In genomic region chr12:11649413-11650278, GRCh38 we compare ENCODE assay signal across 8 cellular contexts. TPM values are rescaled to one million over a fixed set of nuclear protein-coding genes. Genes with fewer than 3 reads are reported as not detected.
A peak's percentile ranks its signal among the peaks of the same experiment; 100 is the strongest.
DNase-seq lines count a peak whose midpoint lies in the region; ATAC-seq, FAIRE-seq and TF ChIP-seq lines count a peak whose summit lies in the region.

Gene ETV6 (plus strand): TSS chr12:11649674. CDS start chr12:11650128, 454 bp downstream.

- peaks cover 26% of the 10 kb centered on the region for H3K36me3 Mint-ChIP-seq in activated CD4-positive, alpha-beta memory T cell treated with anti-CD3 and anti-CD28 coated beads for 36 hours

- peak within 1 kb of the TSS; percentile 87 for H3K4me3 Mint-ChIP-seq in activated CD4-positive, alpha-beta memory T cell treated with anti-CD3 and anti-CD28 coated beads for 36 hours

- 0 out of 22 replicates have a peak, but pooled peaks cover 0 to 5% (median 0%) of the 10 kb centered on the region in 11 experiments for H3K9me3 ChIP-seq in BLaER1 treated with 17β-estradiol and CSF1 and Interleukin-3, amounts not matched to agents 10 nM and 100 nM (replicated peaks in 1 of 11)

- intact Hi-C loops in activated CD4-positive, alpha-beta memory T cell treated with anti-CD3 and anti-CD28 coated beads for 36 hours (cut with micrococcal nuclease), result loop anchor here (1.0 to 5.0 kb wide), 10 partner anchors 82 to 1078 kb away; no protein-coding TSS in a partner anchor
- intact Hi-C loops in lower leg skin (cut with DNase I; ENCODE audit: low total_unique reads), result no loop called here

- peak within 1 kb of the TSS; percentile 72 to 87 (median 78) for H3K4me3 ChIP-seq in BLaER1 treated with 17β-estradiol and CSF1 and Interleukin-3, amounts not matched to agents 10 nM and 100 nM
- H3K4me3 ChIP-seq in lower leg skin (ENCODE audit: low read depth, poor library complexity, severe bottlenecking), result peak within 1 kb of the TSS; percentile 87

- H3K27me3 Mint-ChIP-seq in activated CD4-positive, alpha-beta memory T cell treated with anti-CD3 and anti-CD28 coated beads for 36 hours, result no peaks in the 10 kb centered on the region

- H4K20me1 ChIP-seq in BLaER1 treated with 17β-estradiol and CSF1 and Interleukin-3, amounts not matched to agents 10 nM and 100 nM, result peaks cover 3 to 20% (median 13%) of the 10 kb centered on the region in 11 experiments; a peak in 12 of 22 replicates

- peaks cover 0 to 2% (median 0%) of the 10 kb centered on the region in 11 experiments; a peak in 4 of 22 replicates for H3K36me3 ChIP-seq in BLaER1 treated with 17β-estradiol and CSF1 and Interleukin-3, amounts not matched to agents 10 nM and 100 nM

- FAIRE-seq in GM19239 (lab: Jason Lieb, UNC), result peak; percentile 78

- CTCF ChIA-PET in activated CD4-positive, alpha-beta memory T cell treated with anti-CD3 and anti-CD28 coated beads for 36 hours (lab: Charles Lee), result interaction anchor here (0.6 to 2.8 kb wide), 8 partner anchors 52 to 384 kb away, joined by 3 to 16 read pairs (median 4); no protein-coding TSS in a partner anchor

- no peak for TF ChIP-seq CTCF in lower leg skin (IDR thresholded peaks at IDR 0.05)

- peaks cover 32% of the 10 kb centered on the region for H3K4me1 Mint-ChIP-seq in activated CD4-positive, alpha-beta memory T cell treated with anti-CD3 and anti-CD28 coated beads for 36 hours (ENCODE audit: low read depth)

- peaks cover 32 to 44% (median 35%) of the 10 kb centered on the region in 10 experiments for H3K4me1 ChIP-seq in BLaER1 treated with 17β-estradiol and CSF1 and Interleukin-3, amounts not matched to agents 10 nM and 100 nM

- POLR2A ChIA-PET in activated CD4-positive, alpha-beta memory T cell treated with anti-CD3 and anti-CD28 coated beads for 36 hours (lab: Charles Lee), result interaction anchor here (0.6 to 3.3 kb wide), 31 partner anchors 9 to 1076 kb away, joined by 3 to 31 read pairs (median 5); partner anchors contain the start of gene BORCS5

- peak; percentile 57 for ATAC-seq in HG03439 (IDR thresholded peaks at IDR 0.05; ENCODE audit: unreplicated experiment)

- H3K27me3 ChIP-seq in BLaER1 treated with 17β-estradiol and CSF1 and Interleukin-3, amounts not matched to agents 10 nM and 100 nM, result no peaks in the 10 kb centered on the region

- H3K9me3 Mint-ChIP-seq in activated CD4-positive, alpha-beta memory T cell treated with anti-CD3 and anti-CD28 coated beads for 36 hours, result no peaks in the 10 kb centered on the region

- H3K27ac ChIP-seq in BLaER1 treated with 17β-estradiol and CSF1 and Interleukin-3, amounts not matched to agents 10 nM and 100 nM, result peak within 1 kb of the TSS; percentile 99 to 100 (median 100)

- H3K27ac Mint-ChIP-seq in activated CD4-positive, alpha-beta memory T cell treated with anti-CD3 and anti-CD28 coated beads for 36 hours, result peak within 1 kb of the TSS; percentile 98

- peak within 1 kb of the TSS; percentile 97 to 100 (median 99) for H3K9ac ChIP-seq in BLaER1 treated with 17β-estradiol and CSF1 and Interleukin-3, amounts not matched to agents 10 nM and 100 nM

- TF ChIP-seq POLR2A in lower leg skin (IDR thresholded peaks at IDR 0.05), result no peak

- DNase-seq in GM19239 (ENCODE audit: insufficient read length, low spot score), result peak; percentile 91
- DNase-seq in NCI-H69 (lab: John Stamatoyannopoulos, UW), result peak; percentile 81
- DNase-seq in activated CD4-positive, alpha-beta memory T cell treated with anti-CD3 and anti-CD28 coated beads for 36 hours, result peak; percentile 85
- DNase-seq in ecto neural progenitor cell (ENCODE audit: low spot score), result peak; percentile 84
- DNase-seq in lower leg skin (ENCODE audit: low spot score in 2 of 2), result peak; percentile 75 to 93
- peak; percentile 78 to 83 for DNase-seq in stimulated activated CD4-positive, alpha-beta T cell treated with anti-CD3 and anti-CD28 coated beads, Interleukin-4, amount 100 ng/mL, for 4 hours

- WGBS in lower leg skin, 2 donors, result 0% methylated on average over 52 to 85 of the region's 85 CpGs

- peak within 1 kb of the TSS; percentile 83 to 97 (median 92) for H3K4me2 ChIP-seq in BLaER1 treated with 17β-estradiol and CSF1 and Interleukin-3, amounts not matched to agents 10 nM and 100 nM

RNA-seq across cellular contexts. Expression of gene ETV6, which starts in this region (rescaled TPM):
- total RNA-seq in activated CD4-positive, alpha-beta memory T cell treated with anti-CD3 and anti-CD28 coated beads for 36 hours, result 10 to 100 TPM; 55.3 to 57.5 TPM
- 10 to 100 TPM; 17.7 to 27.1 (median 25.0) TPM for total RNA-seq in lower leg skin

Comparison
In these comparisons a context has a peak if more than half of its experiments do, and no peak if none do; other contexts are left out.
1. Peak in every context shown above with its lines: DNase-seq, ATAC-seq, H3K4me3 ChIP-seq and H3K27ac ChIP-seq.